ENCODE assay signal across 8 cellular contexts in the genomic region with DNA sequence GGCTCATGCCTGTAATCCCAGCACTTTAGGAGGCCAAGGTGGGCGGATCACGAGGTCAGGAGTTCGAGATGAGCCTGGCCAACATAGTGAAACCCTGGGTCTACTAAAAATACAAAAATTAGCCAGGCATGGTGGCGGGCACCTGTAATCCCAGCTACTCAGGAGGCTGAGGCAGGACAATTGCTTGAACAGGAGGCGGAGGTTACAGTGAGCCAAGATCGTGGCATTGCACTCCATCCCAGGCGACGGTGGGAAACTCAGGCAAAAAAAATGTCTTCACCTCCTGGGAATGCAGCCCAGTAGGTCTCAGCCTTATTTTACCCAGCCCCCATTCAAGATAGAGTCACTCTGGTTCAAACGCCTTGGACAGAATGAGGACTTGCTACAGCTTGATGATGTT. TPM values are rescaled to one million over a fixed set of nuclear protein-coding genes. Genes with fewer than 3 reads are reported as not detected.
"Had no signal": no experiment of that assay in that cellular context is flagged by ENCODE, and none has a peak within 500 bp of the region (broad histone marks: within the 10 kb centered on the region; RNA-seq: fewer than 3 reads in every experiment).

No MANE protein-coding gene starts in this region.

RNA-seq across cellular contexts. Expression of a gene that starts 26.3 kb away (rescaled TPM):
- total RNA-seq: activated CD4-positive, alpha-beta T cell treated with anti-CD3 and anti-CD28 coated beads, Interleukin-2, amount 10 ng/mL, durations not matched to agents 7 days and 5 days; activated CD8-positive, alpha-beta memory T cell treated with anti-CD3 and anti-CD28 coated beads for 36 hours; activated naive CD4-positive, alpha-beta T cell treated with anti-CD3 and anti-CD28 coated beads for 36 hours; activated T-helper 1 cell treated with anti-CD3 and anti-CD28 coated beads, Interleukin-12 subunit alpha, Interleukin-12 subunit beta, Interleukin-2, Interleukin-4 antibody, amounts not matched to agents 30 ng/mL and 10 ng/mL and 1 ng/mL, durations not matched to agents 14 hours and 24 hours and 36 hours; activated T-helper 17 cell treated with anti-CD3 and anti-CD28 coated beads, Interleukin-2, amount 50 U/mL, for 72 hours; cerebellum; T-helper 1 cell treated with Interleukin-12 subunit alpha and Interleukin-12 subunit beta and Interleukin-4 antibody, amounts not matched to agents 30 ng/mL and 1 ng/mL, for 36 hours; T-helper 17 cell had no signal
